8 cellular contexts compared by ENCODE assay signal in genomic region chr12:57610553-57611115, GRCh38. TPM values are rescaled to one million over a fixed set of nuclear protein-coding genes. Genes with fewer than 3 reads are reported as not detected.
DNase-seq lines count a peak whose midpoint lies in the region; ATAC-seq and TF ChIP-seq lines count a peak whose summit lies in the region.

No MANE protein-coding gene starts in this region.

- intact Hi-C loops in CD8-positive, alpha-beta T cell (cut with DNase I, micrococcal nuclease), result no loop called here
- intact Hi-C loops in ovary (cut with DNase I), result loop anchor here in 1 of 4 donors (5.0 kb wide), 1 partner anchor 88 kb away; the partner anchor contains the start of genes DDIT3 and MBD6

- peak overlapping the region; percentile 76 for H3K4me3 Mint-ChIP-seq in CD8-positive, alpha-beta T cell

- peaks cover 4% of the 10 kb centered on the region for H3K36me3 ChIP-seq in CD8-positive, alpha-beta T cell (ENCODE audit: insufficient read depth, low read length)
- H3K36me3 ChIP-seq in RWPE2 (ENCODE audit: low read depth) (no peaks in the 10 kb centered on the region), ovary (no peaks in the 10 kb centered on the region)

- no peak for TF ChIP-seq POLR2A in ovary (IDR thresholded peaks at IDR 0.05)

- no peak for DNase-seq in CD8-positive, alpha-beta T cell
- DNase-seq in RWPE2 (ENCODE audit: low spot score), result no peak
- peak in 1 of 2 donors; percentile 28 for DNase-seq in foreskin fibroblast
- peak; percentile 69 to 83 (median 78) for DNase-seq in ovary
- no peak for DNase-seq in activated effector memory CD4-positive, alpha-beta T cell treated with anti-CD3 and anti-CD28 coated beads, Interleukin-2, amount 50 U/mL, for 16 hours
- DNase-seq in NCI-H1436 treated with DMSO at 0.1 percent for 48 hours (lab: John Stamatoyannopoulos, UW), result no peak

- CTCF ChIA-PET in CD8-positive, alpha-beta T cell (lab: Charles Lee), result interaction anchor here (0.9 kb wide), 1 partner anchor 119 kb away, joined by 3 read pairs; no protein-coding TSS in a partner anchor

- no peaks in the 10 kb centered on the region for H3K9me3 ChIP-seq in CD8-positive, alpha-beta T cell (ENCODE audit: low read length)
- H3K9me3 ChIP-seq in RWPE2 (ENCODE audit: severe bottlenecking) (no peaks in the 10 kb centered on the region), ovary (no peaks in the 10 kb centered on the region)

- peak; percentile 29 for ATAC-seq in CD8-positive, alpha-beta T cell
- no peak for ATAC-seq in RWPE2 (ENCODE audit: low read depth)
- no peak for ATAC-seq in HG03565 (IDR thresholded peaks at IDR 0.05; ENCODE audit: unreplicated experiment)
- ATAC-seq in GM19023 (IDR thresholded peaks at IDR 0.05; ENCODE audit: unreplicated experiment), result no peak

- peak overlapping the region; percentile 36 for H3K4me3 ChIP-seq in CD8-positive, alpha-beta T cell (ENCODE audit: low read depth, low read length)
- H3K4me3 ChIP-seq in RWPE2 (ENCODE audit: severe bottlenecking) (peak overlapping the region; percentile 79), foreskin fibroblast (ENCODE audit: low read depth in 1 of 2, low read length in 2 of 2) (peak overlapping the region; percentile 60 to 62), ovary (peak overlapping the region; percentile 68)

- TF ChIP-seq EP300 in ovary (IDR thresholded peaks at IDR 0.05), result no peak

- H3K9me3 Mint-ChIP-seq in CD8-positive, alpha-beta T cell, result no peaks in the 10 kb centered on the region

- peaks cover 14% of the 10 kb centered on the region for H3K4me1 Mint-ChIP-seq in CD8-positive, alpha-beta T cell (ENCODE audit: low read depth)

- H3K27ac ChIP-seq in CD8-positive, alpha-beta T cell (ENCODE audit: low read depth, low read length), result no peak overlapping the region
- H3K27ac ChIP-seq in RWPE2 (ENCODE audit: poor library complexity, severe bottlenecking) (no peak overlapping the region), ovary (peak overlapping the region; percentile 56 to 84)

- H3K27me3 ChIP-seq in CD8-positive, alpha-beta T cell (ENCODE audit: insufficient read depth, low read length), result no peaks in the 10 kb centered on the region
- H3K27me3 ChIP-seq in RWPE2 (ENCODE audit: insufficient read depth, poor library complexity, severe bottlenecking) (no peaks in the 10 kb centered on the region), ovary (no peaks in the 10 kb centered on the region)

- TF ChIP-seq CTCF in CD8-positive, alpha-beta T cell (IDR thresholded peaks at IDR 0.05), result no peak
- TF ChIP-seq CTCF in RWPE2 (IDR thresholded peaks at IDR 0.05; ENCODE audit: poor library complexity, severe bottlenecking) (no peak), foreskin fibroblast (IDR thresholded peaks at IDR 0.05; ENCODE audit: low read depth, low read length) (no peak), ovary (IDR thresholded peaks at IDR 0.05) (no peak)

- WGBS in ovary, 3 donors, result 3 to 4% (median 3%) methylated on average over 28 to 30 of the region's 30 CpGs

- peaks cover 18% of the 10 kb centered on the region for H3K36me3 Mint-ChIP-seq in CD8-positive, alpha-beta T cell

- H3K27me3 Mint-ChIP-seq in CD8-positive, alpha-beta T cell (ENCODE audit: low read depth), result peaks cover 11% of the 10 kb centered on the region

- peaks cover 14% of the 10 kb centered on the region for H3K4me1 ChIP-seq in CD8-positive, alpha-beta T cell (ENCODE audit: insufficient read depth, low read length)
- no peaks in the 10 kb centered on the region for H3K4me1 ChIP-seq in RWPE2 (ENCODE audit: insufficient read depth, poor library complexity, severe bottlenecking)
- H3K4me1 ChIP-seq in ovary (ENCODE audit: insufficient read depth), result peaks cover 3% of the 10 kb centered on the region

- no peak overlapping the region for H3K27ac Mint-ChIP-seq in CD8-positive, alpha-beta T cell

- POLR2A ChIA-PET in CD8-positive, alpha-beta T cell (lab: Charles Lee), result interaction anchor here (0.7 to 0.9 kb wide), 2 partner anchors 10 to 152 kb away, joined by 3 read pairs; no protein-coding TSS in a partner anchor

RNA-seq across cellular contexts. Expression of gene ARHGEF25, which starts 0.6 kb away (rescaled TPM):
- under 1 TPM; 0.33 to 0.36 TPM for total RNA-seq in CD8-positive, alpha-beta T cell
- 10 to 100 TPM; 22.1 to 48.4 (median 37.1) TPM for total RNA-seq in ovary
- 10 to 100 TPM; 47.4 to 48.8 TPM for polyA plus RNA-seq in ovary

RNA-seq across cellular contexts. Expression of gene DTX3, which starts 6.0 kb away (rescaled TPM):
- 10 to 100 TPM; 33.2 to 33.7 TPM for total RNA-seq in CD8-positive, alpha-beta T cell
- total RNA-seq in ovary, result 10 to 100 TPM; 50.0 to 75.2 (median 57.8) TPM
- 10 to 100 TPM; 37.9 to 56.2 TPM for polyA plus RNA-seq in ovary

RNA-seq across cellular contexts. Expression of gene PIP4K2C, which starts 19.6 kb away (rescaled TPM):
- total RNA-seq in CD8-positive, alpha-beta T cell, result 10 to 100 TPM; 16.4 to 20.1 TPM
- total RNA-seq in ovary, result 10 to 100 TPM; 16.9 to 30.4 (median 21.2) TPM
- 10 to 100 TPM; 13.1 to 42.0 TPM for polyA plus RNA-seq in ovary

RNA-seq across cellular contexts. Expression of gene B4GALNT1, which starts 22.4 kb away (rescaled TPM):
- not detected for total RNA-seq in CD8-positive, alpha-beta T cell
- 1 to 10 TPM in 1 of 7 donors, under 1 TPM in 6; 0.28 to 1.5 (median 0.56) TPM for total RNA-seq in ovary
- polyA plus RNA-seq in ovary, result 1 to 10 TPM in 1 of 2 donors, under 1 TPM in 1; 0.22 to 1.3 TPM

Comparison
In these comparisons a context has a peak if more than half of its experiments do, and no peak if none do; other contexts are left out.
1. DNase-seq: peak in ovary (5 of 5); none in CD8-positive, alpha-beta T cell (0 of 7), RWPE2 (single experiment), activated effector memory CD4-positive, alpha-beta T cell treated with anti-CD3 and anti-CD28 coated beads, Interleukin-2, amount 50 U/mL, for 16 hours (single experiment) and NCI-H1436 treated with DMSO at 0.1 percent for 48 hours (single experiment).
2. H3K27ac ChIP-seq: peak in ovary (2 of 2); none in CD8-positive, alpha-beta T cell (single experiment) and RWPE2 (single experiment).
3. RNA of gene ARHGEF25, which starts 0.6 kb away (total RNA-seq): 22.1 to 48.4 TPM in ovary; 0.33 to 0.36 TPM in CD8-positive, alpha-beta T cell; every median in the first group is over 10 times any median in the second.
4. Peak in every context shown above with its lines, with median percentiles within 50 percentile points of each other: H3K4me3 ChIP-seq.